In genomic region chrX:138711399-138712347, GRCh38 we compare ENCODE assay signal across 8 cellular contexts. TPM values are rescaled to one million over a fixed set of nuclear protein-coding genes. Genes with fewer than 3 reads are reported as not detected.
DNase-seq lines count a peak whose midpoint lies in the region; ATAC-seq and FAIRE-seq lines count a peak whose summit lies in the region.

Gene FGF13 (minus strand): TSS chrX:138711717. CDS start chrX:138711003, 714 bp downstream.

- DNase-seq in NCI-H1417 (lab: John Stamatoyannopoulos, UW) = peak in 2 of 3 experiments; percentile 8 to 24
- DNase-seq in NCI-H1417 treated with DMSO at 0.1 percent for 48 hours (lab: John Stamatoyannopoulos, UW) = no peak
- peak; percentile 1 for DNase-seq in activated naive CD8-positive, alpha-beta T cell treated with anti-CD3 and anti-CD28 coated beads, Interleukin-2, amount 50 U/mL, for 24 hours
- DNase-seq in small intestine = peak; percentile 0

- H3K9me3 Mint-ChIP-seq in activated naive CD8-positive, alpha-beta T cell treated with anti-CD3 and anti-CD28 coated beads, Interleukin-2, amount 50 U/mL, for 24 hours = no peaks in the 10 kb centered on the region

- FAIRE-seq in small intestine (lab: Jason Lieb, UNC) = no peak

- H3K9me3 ChIP-seq in iPS-18a (ENCODE audit: control insufficient read depth, low read depth, low read length) = peaks cover 21% of the 10 kb centered on the region
- H3K9me3 ChIP-seq in small intestine (ENCODE audit: control insufficient read depth, low read depth) = no peaks in the 10 kb centered on the region

- ATAC-seq in activated naive CD8-positive, alpha-beta T cell treated with anti-CD3 and anti-CD28 coated beads, Interleukin-2, amount 50 U/mL, for 24 hours = no peak
- no peak for ATAC-seq in HG03378 (IDR thresholded peaks at IDR 0.05; ENCODE audit: unreplicated experiment)
- no peak for ATAC-seq in GM21515 (IDR thresholded peaks at IDR 0.05; ENCODE audit: unreplicated experiment)
- ATAC-seq in GM18861 (IDR thresholded peaks at IDR 0.05; ENCODE audit: unreplicated experiment) = no peak

- H3K4me3 Mint-ChIP-seq in activated naive CD8-positive, alpha-beta T cell treated with anti-CD3 and anti-CD28 coated beads, Interleukin-2, amount 50 U/mL, for 24 hours = no peak within 1 kb of the TSS

- 2 to 40% (median 14%) methylated on average over 39 to 63 of the region's 65 CpGs for WGBS in small intestine, 3 donors

- peak within 1 kb of the TSS; percentile 40 for H3K9ac ChIP-seq in iPS-18a (ENCODE audit: low read length)

- H3K4me1 ChIP-seq in iPS-18a (ENCODE audit: control insufficient read depth, low read depth, low read length) (peaks cover 6% of the 10 kb centered on the region), small intestine (ENCODE audit: control insufficient read depth in 2 of 2, insufficient read depth in 1 of 2, low read depth in 1 of 2, low read length in 1 of 2) (no peaks in the 10 kb centered on the region)

- H3K36me3 ChIP-seq in iPS-18a (ENCODE audit: control insufficient read depth, low read depth, low read length) (no peaks in the 10 kb centered on the region), small intestine (ENCODE audit: control insufficient read depth in 2 of 2, insufficient read depth in 2 of 2, low read length in 2 of 2) (no peaks in the 10 kb centered on the region)

- no peak within 1 kb of the TSS for H3K27ac Mint-ChIP-seq in activated naive CD8-positive, alpha-beta T cell treated with anti-CD3 and anti-CD28 coated beads, Interleukin-2, amount 50 U/mL, for 24 hours

- H3K27me3 ChIP-seq in iPS-18a (ENCODE audit: control insufficient read depth, insufficient read depth, low read length) (no peaks in the 10 kb centered on the region), small intestine (ENCODE audit: control insufficient read depth in 2 of 2, insufficient read depth in 2 of 2, low read length in 2 of 2) (peaks cover 0 to 8% of the 10 kb centered on the region in 2 donors)

- peaks cover 37% of the 10 kb centered on the region for H3K27me3 Mint-ChIP-seq in activated naive CD8-positive, alpha-beta T cell treated with anti-CD3 and anti-CD28 coated beads, Interleukin-2, amount 50 U/mL, for 24 hours

- H3K36me3 Mint-ChIP-seq in activated naive CD8-positive, alpha-beta T cell treated with anti-CD3 and anti-CD28 coated beads, Interleukin-2, amount 50 U/mL, for 24 hours (ENCODE audit: low read depth) = no peaks in the 10 kb centered on the region

- H3K4me3 ChIP-seq in iPS-18a (ENCODE audit: low read length) (peak within 1 kb of the TSS; percentile 58), small intestine (ENCODE audit: low read depth in 1 of 2, low read length in 2 of 2) (peak within 1 kb of the TSS; percentile 14 to 22)

- H3K27ac ChIP-seq in iPS-18a (ENCODE audit: low read length) (no peak within 1 kb of the TSS), small intestine (ENCODE audit: low read depth in 1 of 2, low read length in 1 of 2) (no peak within 1 kb of the TSS)

- no peaks in the 10 kb centered on the region for H3K4me1 Mint-ChIP-seq in activated naive CD8-positive, alpha-beta T cell treated with anti-CD3 and anti-CD28 coated beads, Interleukin-2, amount 50 U/mL, for 24 hours

RNA-seq across cellular contexts. Expression of gene FGF13, which starts in this region (rescaled TPM):
- polyA plus RNA-seq in small intestine = 10 to 100 TPM in 1 of 3 donors, 1 to 10 TPM in 1, under 1 TPM in 1; 0.67 to 13.5 (median 1.6) TPM
